9 cellular contexts compared by ENCODE assay signal in genomic region chrX:39896951-39897740, GRCh38.
DNase-seq lines count a peak whose midpoint lies in the region; ATAC-seq and TF ChIP-seq lines count a peak whose summit lies in the region.
"Had no signal": no experiment of that assay in that cellular context is flagged by ENCODE, and none has a peak within 500 bp of the region (broad histone marks: within the 10 kb centered on the region; RNA-seq: fewer than 3 reads in every experiment).

No MANE protein-coding gene starts in this region.

- peaks cover 31% of the 10 kb centered on the region for H3K4me1 Mint-ChIP-seq in endodermal cell

- H3K27ac Mint-ChIP-seq in endodermal cell: peak overlapping the region; percentile 72

- H3K27me3 ChIP-seq in BE2C (no peaks in the 10 kb centered on the region), endodermal cell (ENCODE audit: control insufficient read depth, insufficient read depth, low read length, poor library complexity, severe bottlenecking) (no peaks in the 10 kb centered on the region), mucosa of rectum (ENCODE audit: control insufficient read depth in 2 of 2, insufficient read depth in 2 of 2, low read length in 2 of 2) (peaks cover 6 to 10% of the 10 kb centered on the region in 2 donors), Karpas-422 (ENCODE audit: low read length) (no peaks in the 10 kb centered on the region)

- H3K27me3 Mint-ChIP-seq in endodermal cell (ENCODE audit: insufficient read depth): peaks cover 23% of the 10 kb centered on the region

- H3K9me2 ChIP-seq in Karpas-422 (replicated peaks; ENCODE audit: insufficient read depth, low read length): no peaks in the 10 kb centered on the region

- TF ChIP-seq CTCF in BE2C (IDR thresholded peaks at IDR 0.05; ENCODE audit: low read depth, low read length) (peak; percentile 17), endodermal cell (conservative IDR thresholded peaks at IDR 0.05) (peak; percentile 47)

- H3K4me2 ChIP-seq in Karpas-422 (ENCODE audit: low read depth, low read length, poor library complexity, severe bottlenecking): no peak overlapping the region

- H3K9me3 ChIP-seq in BE2C (no peaks in the 10 kb centered on the region), endodermal cell (ENCODE audit: control insufficient read depth, low read length) (no peaks in the 10 kb centered on the region), mucosa of rectum (ENCODE audit: control insufficient read depth in 2 of 2, low read length in 2 of 2) (no peaks in the 10 kb centered on the region), Karpas-422 (ENCODE audit: low read length) (no peaks in the 10 kb centered on the region)

- DNase-seq in BE2C: peak; percentile 35
- DNase-seq in NCI-H1694 (lab: John Stamatoyannopoulos, UW): peak; percentile 35
- DNase-seq in endodermal cell: peak; percentile 92
- no peak for DNase-seq in Karpas-422
- no peak for DNase-seq in foreskin melanocyte
- DNase-seq in NK-92 (lab: John Stamatoyannopoulos, UW; ENCODE audit: unreplicated experiment): no peak

- H3K79me2 ChIP-seq in Karpas-422 (ENCODE audit: low read length): no peaks in the 10 kb centered on the region

- H3K4me3 Mint-ChIP-seq in endodermal cell: no peak overlapping the region

- peak overlapping the region; percentile 76 for H3K27ac ChIP-seq in endodermal cell (ENCODE audit: low read depth, low read length)
- peak overlapping the region; percentile 9 to 11 for H3K27ac ChIP-seq in mucosa of rectum (ENCODE audit: low read depth in 2 of 2, low read length in 2 of 2)
- no peak overlapping the region for H3K27ac ChIP-seq in Karpas-422 (ENCODE audit: low read length)

- H3K4me1 ChIP-seq in BE2C (peaks cover 8% of the 10 kb centered on the region), endodermal cell (ENCODE audit: control insufficient read depth, insufficient read depth, low read length) (no peaks in the 10 kb centered on the region), mucosa of rectum (ENCODE audit: control insufficient read depth in 2 of 2, insufficient read depth in 2 of 2, low read length in 2 of 2) (peaks cover 4 to 24% of the 10 kb centered on the region in 2 donors), Karpas-422 (ENCODE audit: low read length) (no peaks in the 10 kb centered on the region)

- H3K9me3 Mint-ChIP-seq in endodermal cell: peaks cover 9% of the 10 kb centered on the region

- TF ChIP-seq POLR2A in GM18505 (IDR thresholded peaks at IDR 0.05; ENCODE audit: borderline replicate concordance, extremely low read depth, insufficient read depth, insufficient read length): no peak

- no peak overlapping the region for H2AFZ ChIP-seq in Karpas-422 (ENCODE audit: low read length)

- H3K4me3 ChIP-seq in BE2C (ENCODE audit: low read depth, low read length) (no peak overlapping the region), endodermal cell (ENCODE audit: low read length) (no peak overlapping the region), mucosa of rectum (ENCODE audit: low read length in 2 of 2) (no peak overlapping the region), Karpas-422 (ENCODE audit: low read length) (no peak overlapping the region)
- H3K4me3 ChIP-seq: skin epidermis had no signal

- no peaks in the 10 kb centered on the region for H3K36me3 ChIP-seq in BE2C
- H3K36me3 ChIP-seq in endodermal cell (ENCODE audit: control insufficient read depth, insufficient read depth, low read length): no peaks in the 10 kb centered on the region
- H3K36me3 ChIP-seq in mucosa of rectum (ENCODE audit: control insufficient read depth in 2 of 2, insufficient read depth in 2 of 2, low read length in 2 of 2): no peaks in the 10 kb centered on the region
- no peaks in the 10 kb centered on the region for H3K36me3 ChIP-seq in Karpas-422 (ENCODE audit: insufficient read depth, low read length)

- no peak overlapping the region for H3K9ac ChIP-seq in endodermal cell (ENCODE audit: extremely low read depth, low read length, poor library complexity, severe bottlenecking)
- H3K9ac ChIP-seq in mucosa of rectum (ENCODE audit: low read depth in 1 of 2, low read length in 2 of 2): no peak overlapping the region
- H3K9ac ChIP-seq in Karpas-422 (ENCODE audit: low read length): no peak overlapping the region

- no peak for ATAC-seq in GM18505 (IDR thresholded peaks at IDR 0.05; ENCODE audit: unreplicated experiment)

- no peaks in the 10 kb centered on the region for H4K20me1 ChIP-seq in Karpas-422 (ENCODE audit: insufficient read depth, low read depth, low read length)

- WGBS in endodermal cell (ENCODE audit: insufficient coverage in 1 of 2, insufficient read length in 1 of 2), 2 experiments: 18 to 54% methylated on average over 2 to 20 of the region's 20 CpGs

- H3K36me3 Mint-ChIP-seq in endodermal cell (ENCODE audit: low read depth): no peaks in the 10 kb centered on the region

Comparison
In these comparisons a context has a peak if more than half of its experiments do, and no peak if none do; other contexts are left out.
1. DNase-seq: peak in BE2C (single experiment), NCI-H1694 (single experiment) and endodermal cell (single experiment); none in Karpas-422 (single experiment), foreskin melanocyte (single experiment) and NK-92 (single experiment).